In the genomic region with DNA sequence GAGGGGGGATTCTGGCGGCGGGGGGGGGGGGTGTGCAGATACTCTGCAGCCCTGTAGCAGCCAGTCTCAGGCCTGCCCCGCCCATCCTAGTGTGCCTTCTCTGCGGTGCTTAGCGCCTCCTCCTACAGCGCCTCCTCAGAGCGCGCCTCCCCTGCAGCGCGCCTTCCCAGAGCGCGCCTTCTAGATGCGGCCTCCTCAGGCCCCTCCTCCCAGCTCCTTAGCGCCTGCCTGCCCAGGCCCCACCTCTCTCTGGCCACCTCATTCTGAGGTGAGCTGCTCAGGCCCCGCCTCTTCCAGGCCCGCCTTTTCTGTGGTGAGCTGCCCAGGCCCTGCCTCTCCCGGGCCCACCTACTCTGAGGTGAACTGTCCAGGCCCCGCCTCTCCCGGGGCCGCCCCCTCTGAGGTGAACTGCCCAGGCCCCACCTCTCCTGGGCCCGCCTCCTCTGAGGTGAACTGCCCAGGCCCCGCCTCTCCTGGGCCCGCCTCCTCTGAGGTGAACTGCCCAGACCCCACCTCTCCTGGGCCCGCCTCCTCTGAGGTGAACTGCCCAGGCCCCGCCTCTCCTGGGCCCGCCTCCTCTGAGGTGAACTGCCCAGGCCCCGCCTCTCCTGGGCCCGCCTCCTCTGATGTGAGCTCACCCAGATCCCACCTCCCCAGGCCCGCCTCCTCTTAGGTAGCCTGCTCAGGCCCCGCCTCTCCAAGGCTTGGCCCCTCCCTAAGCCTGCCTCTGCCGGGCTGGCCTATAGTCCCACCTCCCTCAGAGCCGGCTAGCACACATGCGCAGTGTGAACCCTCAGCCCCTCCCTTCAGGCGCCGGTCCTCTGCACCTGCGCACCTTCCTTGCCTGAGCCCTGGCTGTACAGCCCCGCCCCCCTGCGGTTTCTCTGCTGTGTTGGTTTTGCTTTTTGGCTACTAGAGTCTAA, we compare ENCODE assay signal across 8 cellular contexts. TPM values are rescaled to one million over a fixed set of nuclear protein-coding genes. Genes with fewer than 3 reads are reported as not detected.
DNase-seq lines count a peak whose midpoint lies in the region; ATAC-seq and TF ChIP-seq lines count a peak whose summit lies in the region.

No MANE protein-coding gene starts in this region.

- H2AFZ ChIP-seq in H9 (ENCODE audit: low read length) (no peak overlapping the region), neuron (ENCODE audit: low read depth, low read length) (no peak overlapping the region)

- H3K4me3 Mint-ChIP-seq in H9, result peak overlapping the region; percentile 91 to 92; a peak in 3 of 5 replicates
- H3K4me3 Mint-ChIP-seq in stimulated activated naive CD8-positive, alpha-beta T cell treated with anti-CD3 and anti-CD28 coated beads, Interleukin-15, amount 100 ng/mL, for 72 hours, result peak overlapping the region; percentile 87

- no peak overlapping the region for H3T11ph ChIP-seq in H9 (ENCODE audit: low read length)

- H3K9me3 ChIP-seq in H9 (ENCODE audit: control insufficient read depth, low read depth, low read length) (no peaks in the 10 kb centered on the region), neuron (ENCODE audit: low read length) (no peaks in the 10 kb centered on the region)

- H4K91ac ChIP-seq in H9 (ENCODE audit: insufficient read length, low read depth, low read length), result no peak overlapping the region

- no peak overlapping the region for H3K4ac ChIP-seq in H9 (ENCODE audit: low read depth, low read length)

- TF ChIP-seq CTCF in H9 (conservative IDR thresholded peaks at IDR 0.05) (no peak), fibroblast of the aortic adventitia (IDR thresholded peaks at IDR 0.05; ENCODE audit: insufficient read depth, low read length) (no peak)

- no peak overlapping the region for H3K18ac ChIP-seq in H9 (ENCODE audit: insufficient read length, low read depth, low read length)

- H3K79me2 ChIP-seq in H9 (ENCODE audit: insufficient read depth, low read length), result peaks cover 5% of the 10 kb centered on the region; the same call in 1 of the 2 replicates

- H3K4me3 ChIP-seq in fibroblast of the aortic adventitia (ENCODE audit: low read depth, low read length) (peak overlapping the region; percentile 80), neuron (ENCODE audit: low read length) (peak overlapping the region; percentile 76)

- H2BK120ac ChIP-seq in H9 (ENCODE audit: low read depth, low read length, poor library complexity, severe bottlenecking), result no peak overlapping the region

- DNase-seq in Daoy (ENCODE audit: low read depth), result peak; percentile 95
- peak; percentile 98 for DNase-seq in H9
- DNase-seq in M059J (ENCODE audit: low read depth), result peak; percentile 99
- peak; percentile 95 for DNase-seq in activated effector memory CD4-positive, alpha-beta T cell treated with Interleukin-2 at 50 U/mL for 16 hours
- peak; percentile 87 for DNase-seq in fibroblast of the aortic adventitia (ENCODE audit: low read depth)
- peak; percentile 93 to 96 for DNase-seq in stimulated activated naive CD8-positive, alpha-beta T cell treated with anti-CD3 and anti-CD28 coated beads, Interleukin-15, amount 100 ng/mL, for 72 hours

- H3K27me3 ChIP-seq in H9 (ENCODE audit: insufficient read depth, low read length) (no peaks in the 10 kb centered on the region), neuron (ENCODE audit: insufficient read depth, low read length) (no peaks in the 10 kb centered on the region)

- peaks cover 12% of the 10 kb centered on the region for H3K27me3 Mint-ChIP-seq in H9 (ENCODE audit: low read depth)
- H3K27me3 Mint-ChIP-seq in stimulated activated naive CD8-positive, alpha-beta T cell treated with anti-CD3 and anti-CD28 coated beads, Interleukin-15, amount 100 ng/mL, for 72 hours, result peaks cover 26% of the 10 kb centered on the region

- H3K23me2 ChIP-seq in H9 (ENCODE audit: insufficient read length, low read depth, low read length, poor library complexity, severe bottlenecking), result peaks cover 13% of the 10 kb centered on the region

- no CpG with 5 or more reads among the region's 38 CpGs for WGBS in H9 (ENCODE audit: extremely low coverage, insufficient read length, low lambda C conversion rate)

- H3K4me2 ChIP-seq in H9 (ENCODE audit: insufficient read depth, insufficient read length, low read length), result peak overlapping the region; percentile 95

- no peak overlapping the region for H3K14ac ChIP-seq in H9 (ENCODE audit: insufficient read depth, low read length)

- H2BK12ac ChIP-seq in H9 (ENCODE audit: insufficient read length, low read depth, low read length), result no peak overlapping the region

- peak; percentile 91 for ATAC-seq in stimulated activated naive CD8-positive, alpha-beta T cell treated with anti-CD3 and anti-CD28 coated beads, Interleukin-15, amount 100 ng/mL, for 72 hours

- H3K79me1 ChIP-seq in H9 (ENCODE audit: insufficient read depth, low read depth, low read length, poor library complexity, severe bottlenecking), result no peaks in the 10 kb centered on the region

- H4K20me1 ChIP-seq in H9 (ENCODE audit: control insufficient read depth, insufficient read depth, insufficient read length), result no peaks in the 10 kb centered on the region

- H2BK20ac ChIP-seq in H9 (ENCODE audit: low read depth, low read length, poor library complexity, severe bottlenecking), result no peak overlapping the region

- peak; percentile 29; the same call in 1 of the 2 replicates for TF ChIP-seq POLR2A in Raji (IDR thresholded peaks at IDR 0.05; ENCODE audit: insufficient read depth, low read depth, low read length)

- no peak overlapping the region for H3K56ac ChIP-seq in H9 (ENCODE audit: insufficient read length, low read depth, low read length)

- H3K23ac ChIP-seq in H9 (ENCODE audit: insufficient read length, low read depth, low read length), result no peak overlapping the region

- H3K36me3 Mint-ChIP-seq in H9 (ENCODE audit: insufficient read depth in 1 of 3, low read depth in 3 of 3), result peaks cover 12 to 14% (median 12%) of the 10 kb centered on the region in 3 experiments; a peak in 6 of 7 replicates

- H3K9ac ChIP-seq in H9 (ENCODE audit: extremely low read depth, insufficient read length, low read length), result no peak overlapping the region

- H3K9me3 Mint-ChIP-seq in H9, result peaks cover 13% of the 10 kb centered on the region in 2 experiments
- H3K9me3 Mint-ChIP-seq in stimulated activated naive CD8-positive, alpha-beta T cell treated with anti-CD3 and anti-CD28 coated beads, Interleukin-15, amount 100 ng/mL, for 72 hours, result no peaks in the 10 kb centered on the region

- no peak overlapping the region for H2AK5ac ChIP-seq in H9 (ENCODE audit: insufficient read length, low read length)

- no peak overlapping the region for H4K5ac ChIP-seq in H9 (ENCODE audit: insufficient read length, low read depth, low read length)

- no peak overlapping the region for H4K8ac ChIP-seq in H9 (replicated peaks; ENCODE audit: insufficient read length, low read depth, low read length)

- no peak overlapping the region; a peak in 2 of 7 replicates for H3K27ac Mint-ChIP-seq in H9
- no peak overlapping the region for H3K27ac Mint-ChIP-seq in stimulated activated naive CD8-positive, alpha-beta T cell treated with anti-CD3 and anti-CD28 coated beads, Interleukin-15, amount 100 ng/mL, for 72 hours

- H3K4me1 ChIP-seq in H9 (ENCODE audit: insufficient read depth, low read length) (no peaks in the 10 kb centered on the region), neuron (ENCODE audit: insufficient read depth, low read length) (peaks cover 19% of the 10 kb centered on the region)

- H2BK5ac ChIP-seq in H9 (ENCODE audit: insufficient read length, low read length), result no peak overlapping the region

- H3K4me1 Mint-ChIP-seq in H9, result peaks cover 14 to 20% of the 10 kb centered on the region in 2 experiments; a peak in 3 of 4 replicates
- peaks cover 25% of the 10 kb centered on the region for H3K4me1 Mint-ChIP-seq in stimulated activated naive CD8-positive, alpha-beta T cell treated with anti-CD3 and anti-CD28 coated beads, Interleukin-15, amount 100 ng/mL, for 72 hours

- no peak overlapping the region for H3K27ac ChIP-seq in H9 (ENCODE audit: insufficient read length, low read depth, low read length)

- no peaks in the 10 kb centered on the region for H3K36me3 ChIP-seq in neuron (ENCODE audit: insufficient read depth, low read length)

- H2BK15ac ChIP-seq in H9 (ENCODE audit: low read depth, low read length), result no peak overlapping the region

RNA-seq across cellular contexts. Expression of a gene that starts 2.1 kb away (rescaled TPM):
- total RNA-seq in Daoy (2014; rRNA removed; shearing (Covaris generic)), result 21.9 and 31.5 TPM in 2 replicates
- total RNA-seq in H9 (2021) (30.5 and 30.8 TPM in 2 replicates), fibroblast of the aortic adventitia (ENCODE audit: low replicate concordance) (77.4 and 100 TPM in 2 replicates)
- 166 and 202 TPM in 2 replicates for total RNA-seq in M059J (2014; rRNA removed; shearing (Covaris generic))
